In genomic region chr6:158648682-158649131, GRCh38 we compare ENCODE assay signal across 8 cellular contexts. TPM values are rescaled to one million over a fixed set of nuclear protein-coding genes. Genes with fewer than 3 reads are reported as not detected.
DNase-seq lines count a peak whose midpoint lies in the region; ATAC-seq, FAIRE-seq and TF ChIP-seq lines count a peak whose summit lies in the region.

No MANE protein-coding gene starts in this region.

- no peak for FAIRE-seq in pancreas (lab: Jason Lieb, UNC)

- no peaks in the 10 kb centered on the region for H4K20me1 ChIP-seq in GM23248 (ENCODE audit: insufficient read depth)

- peaks cover 32% of the 10 kb centered on the region for H3F3A ChIP-seq in GM23248 (ENCODE audit: insufficient read depth)

- H3K9me3 ChIP-seq in GM23248 (ENCODE audit: low read depth) = no peaks in the 10 kb centered on the region
- H3K9me3 ChIP-seq in SJSA1 (replicated peaks) = no peaks in the 10 kb centered on the region; the same call in 1 of the 2 replicates
- H3K9me3 ChIP-seq in stomach = no peaks in the 10 kb centered on the region
- H3K9me3 ChIP-seq in pancreas = no peaks in the 10 kb centered on the region

- peak overlapping the region; percentile 43; the same call in 1 of the 2 replicates for H3K4me3 ChIP-seq in GM23248
- H3K4me3 ChIP-seq in SJSA1 = no peak overlapping the region
- H3K4me3 ChIP-seq in fibroblast of mammary gland (ENCODE audit: control insufficient read depth, low read depth, low read length) = no peak overlapping the region
- no peak overlapping the region for H3K4me3 ChIP-seq in stomach
- no peak overlapping the region for H3K4me3 ChIP-seq in pancreas

- H3K9ac ChIP-seq in GM23248 = peak overlapping the region; percentile 73

- TF ChIP-seq POLR2A in stomach (IDR thresholded peaks at IDR 0.05) = no peak

- no peaks in the 10 kb centered on the region for H3K9me2 ChIP-seq in GM23248 (ENCODE audit: insufficient read depth)

- DNase-seq in GM04504 (ENCODE audit: low read depth) (peak; percentile 80), GM23248 (peak; percentile 98), SJSA1 (ENCODE audit: low read depth in 1 of 2, low spot score in 2 of 2) (peak in 1 of 2 experiments; percentile 83), fibroblast of mammary gland (ENCODE audit: low read depth) (peak; percentile 94), stomach (peak; percentile 7), pancreas (no peak), NCI-H345 treated with DMSO at 0.1 percent for 48 hours (lab: John Stamatoyannopoulos, UW; ENCODE audit: unreplicated experiment) (no peak)

- H3K4me2 ChIP-seq in GM23248 (ENCODE audit: unreplicated experiment) = peak overlapping the region; percentile 63

- no peaks in the 10 kb centered on the region for H3K27me3 ChIP-seq in GM23248 (replicated peaks; ENCODE audit: insufficient read depth)
- no peaks in the 10 kb centered on the region for H3K27me3 ChIP-seq in SJSA1 (replicated peaks)
- no peaks in the 10 kb centered on the region for H3K27me3 ChIP-seq in stomach
- no peaks in the 10 kb centered on the region for H3K27me3 ChIP-seq in pancreas

- ATAC-seq in HG03521 (IDR thresholded peaks at IDR 0.05; ENCODE audit: unreplicated experiment) = no peak
- no peak for ATAC-seq in pancreas

- in situ Hi-C loops in GM23248 (cut with MboI) = no loop called here

- peak overlapping the region; percentile 97 for H3K27ac ChIP-seq in GM23248
- peak overlapping the region; percentile 95 for H3K27ac ChIP-seq in SJSA1
- H3K27ac ChIP-seq in stomach = peak overlapping the region in 4 of 5 donors; percentile 56 to 79 (median 65)
- H3K27ac ChIP-seq in pancreas = no peak overlapping the region

- no peak overlapping the region for H2AFZ ChIP-seq in GM23248

- no peak for TF ChIP-seq CTCF in fibroblast of mammary gland (conservative IDR thresholded peaks at IDR 0.05; ENCODE audit: control insufficient read depth, insufficient read depth, low read depth, low read length)
- TF ChIP-seq CTCF in stomach (IDR thresholded peaks at IDR 0.05) = no peak
- no peak for TF ChIP-seq CTCF in pancreas (IDR thresholded peaks at IDR 0.05)

- WGBS in GM23248 (ENCODE audit: low coverage in 1 of 2, low lambda C conversion rate in 2 of 2, missing lambda C conversion rate in 2 of 2), 2 experiments = 37 to 41% methylated on average over 5 of the region's 5 CpGs
- 70 to 83% (median 79%) methylated on average over 5 of the region's 5 CpGs for WGBS in stomach, 5 donors
- WGBS in pancreas, 2 donors = 84 to 90% methylated on average over 5 of the region's 5 CpGs

- H3K36me3 ChIP-seq in GM23248 (ENCODE audit: low read depth) (no peaks in the 10 kb centered on the region), SJSA1 (peaks cover 11% of the 10 kb centered on the region), stomach (no peaks in the 10 kb centered on the region), pancreas (no peaks in the 10 kb centered on the region)

- no peak for TF ChIP-seq EP300 in stomach (IDR thresholded peaks at IDR 0.05)

- intact Hi-C loops in stomach (cut with DNase I; ENCODE audit: low total_unique reads) = no loop called here
- intact Hi-C loops in pancreas (cut with DNase I) = no loop called here

- H3K4me1 ChIP-seq in GM23248 (ENCODE audit: insufficient read depth) = peaks cover 29% of the 10 kb centered on the region
- H3K4me1 ChIP-seq in SJSA1 (replicated peaks) = peaks cover 62% of the 10 kb centered on the region
- peaks cover 0 to 33% (median 6%) of the 10 kb centered on the region in 4 donors for H3K4me1 ChIP-seq in stomach
- no peaks in the 10 kb centered on the region for H3K4me1 ChIP-seq in pancreas

- peaks cover 6% of the 10 kb centered on the region for H3K79me2 ChIP-seq in GM23248 (ENCODE audit: insufficient read depth)

RNA-seq across cellular contexts. Expression of gene SYTL3, which starts 1.1 kb away (rescaled TPM):
- 2.1 and 11.8 TPM in 2 replicates for total RNA-seq in GM23248 (2014; rRNA removed; shearing (Covaris generic))
- polyA plus RNA-seq in GM23248 (2016; fragmentation: Nextera tagmentation; extraction: Ambion mirVana) (2.3 and 3.8 TPM in 2 replicates), stomach (1 to 10 TPM; 3.4 to 5.2 (median 3.9) TPM), pancreas (1 to 10 TPM in 1 of 2 donors, under 1 TPM in 1; 0.57 to 1.6 TPM)
- total RNA-seq in SJSA1 (2014; rRNA removed; shearing (Covaris generic)) = 14.7 and 17.5 TPM in 2 replicates
- total RNA-seq in stomach (10 to 100 TPM in 1 of 5 donors, 1 to 10 TPM in 4; 3.1 to 14.6 (median 8.1) TPM), pancreas (1 to 10 TPM in 2 of 6 donors, under 1 TPM in 4; 0.28 to 1.9 (median 0.83) TPM)

RNA-seq across cellular contexts. Expression of gene DYNLT1, which starts 4.2 kb away (rescaled TPM):
- total RNA-seq in GM23248 (2014; rRNA removed; shearing (Covaris generic)) = 79.7 and 86.4 TPM in 2 replicates
- polyA plus RNA-seq in GM23248 (2016; fragmentation: Nextera tagmentation; extraction: Ambion mirVana) (368 TPM in 2 replicates), stomach (100 to 1,000 TPM; 183 to 208 (median 196) TPM), pancreas (10 to 100 TPM; 60.3 to 80.9 TPM)
- 136 and 199 TPM in 2 replicates for total RNA-seq in SJSA1 (2014; rRNA removed; shearing (Covaris generic))
- total RNA-seq in stomach (100 to 1,000 TPM in 3 of 5 donors, 10 to 100 TPM in 1, 1 to 10 TPM in 1; 5.8 to 294 (median 102) TPM), pancreas (10 to 100 TPM; 19.0 to 51.3 (median 25.4) TPM)

Comparison
In these comparisons a context has a peak if more than half of its experiments do, and no peak if none do; other contexts are left out.
1. DNase-seq: peak in GM04504 (single experiment), GM23248 (single experiment), fibroblast of mammary gland (single experiment) and stomach (single experiment); none in pancreas (0 of 6) and NCI-H345 treated with DMSO at 0.1 percent for 48 hours (single experiment).
2. H3K27ac ChIP-seq: peak in GM23248 (single experiment), SJSA1 (single experiment) and stomach (4 of 5); none in pancreas (0 of 4).